20 cellular contexts compared by ENCODE assay signal in the genomic region with DNA sequence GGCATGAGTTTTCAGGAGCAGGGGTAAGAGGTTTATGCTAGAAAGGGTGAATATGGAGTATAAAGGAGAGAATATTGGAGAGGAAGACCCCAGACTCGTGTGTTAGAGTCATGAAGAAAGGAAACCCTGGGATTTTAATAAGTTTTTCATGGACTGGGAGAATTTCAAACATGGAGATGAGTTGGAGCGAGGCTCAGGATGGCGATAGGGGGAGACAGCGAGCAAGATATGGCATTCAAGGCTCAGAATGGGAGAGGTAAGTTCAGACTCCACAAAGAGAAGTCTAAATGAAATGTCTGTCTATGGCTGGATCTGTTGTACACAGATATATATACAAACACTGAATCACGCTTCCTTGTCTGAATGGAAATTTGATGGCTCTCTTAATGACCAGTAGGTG.
A peak's percentile ranks its signal among the peaks of the same experiment; 100 is the strongest.
DNase-seq lines count a peak whose midpoint lies in the region; ATAC-seq and TF ChIP-seq lines count a peak whose summit lies in the region.
"Had no signal": no experiment of that assay in that cellular context is flagged by ENCODE, and none has a peak within 500 bp of the region (broad histone marks: within the 10 kb centered on the region; RNA-seq: fewer than 3 reads in every experiment).

No MANE protein-coding gene starts in this region.

- no peak overlapping the region for H2BK5ac ChIP-seq in H9 (ENCODE audit: insufficient read length, low read length)

- H3K9ac ChIP-seq in H9 (ENCODE audit: extremely low read depth, insufficient read length, low read length): no peak overlapping the region

- no peak overlapping the region for H4K8ac ChIP-seq in H9 (replicated peaks; ENCODE audit: insufficient read length, low read depth, low read length)

- no peaks in the 10 kb centered on the region for H3K23me2 ChIP-seq in H9 (ENCODE audit: insufficient read length, low read depth, low read length, poor library complexity, severe bottlenecking)

- no peak overlapping the region for H2BK15ac ChIP-seq in H9 (ENCODE audit: low read depth, low read length)

- no peaks in the 10 kb centered on the region for H4K20me1 ChIP-seq in H9 (ENCODE audit: control insufficient read depth, insufficient read depth, insufficient read length)

- POLR2A ChIA-PET in GM10248 (lab: Yijun Ruan, JAX): no interaction called here

- TF ChIP-seq CTCF in GM10248 (IDR thresholded peaks at IDR 0.05; ENCODE audit: control extremely low read depth, extremely low read depth, low read depth, missing control alignments): peak; percentile 8
- peak; percentile 62 for TF ChIP-seq CTCF in H9 (conservative IDR thresholded peaks at IDR 0.05)
- TF ChIP-seq CTCF in WERI-Rb-1 (IDR thresholded peaks at IDR 0.05; ENCODE audit: low read depth, low read length): 0 out of 2 replicates have a peak, but pooled peaks have one; percentile 17
- TF ChIP-seq CTCF in body of pancreas (IDR thresholded peaks at IDR 0.05): no peak

- H4K5ac ChIP-seq in H9 (ENCODE audit: insufficient read length, low read depth, low read length): no peak overlapping the region

- no peaks in the 10 kb centered on the region for H3K4me1 Mint-ChIP-seq in H9
- H3K4me1 Mint-ChIP-seq: activated B cell treated with CpG ODN at 0.5 μM for 24 hours; activated T-helper 17 cell treated with anti-CD3 and anti-CD28 coated beads, Interleukin-2, amount 50 U/mL, for 72 hours; B cell; naive B cell had no signal

- no peaks in the 10 kb centered on the region for H3K9me3 ChIP-seq in H9 (ENCODE audit: control insufficient read depth, low read depth, low read length)
- H3K9me3 ChIP-seq in WERI-Rb-1 (ENCODE audit: severe bottlenecking): no peaks in the 10 kb centered on the region
- no peaks in the 10 kb centered on the region for H3K9me3 ChIP-seq in body of pancreas
- H3K9me3 ChIP-seq: adrenal gland, gastroesophageal sphincter, thoracic aorta had no signal

- H3K4ac ChIP-seq in H9 (ENCODE audit: low read depth, low read length): no peak overlapping the region

- no peak for ATAC-seq in HG03108 (IDR thresholded peaks at IDR 0.05; ENCODE audit: unreplicated experiment)
- ATAC-seq in body of pancreas: no peak
- ATAC-seq: activated T-helper 17 cell treated with anti-CD3 and anti-CD28 coated beads, Interleukin-2, amount 50 U/mL, for 72 hours; gastroesophageal sphincter had no signal

- no peaks in the 10 kb centered on the region for H3K36me3 ChIP-seq in WERI-Rb-1
- H3K36me3 ChIP-seq in body of pancreas (replicated peaks in 1 of 2; ENCODE audit: insufficient read depth in 1 of 2, low read depth in 2 of 2): no peaks in the 10 kb centered on the region
- H3K36me3 ChIP-seq: adrenal gland, gastroesophageal sphincter, thoracic aorta had no signal

- H2AK5ac ChIP-seq in H9 (ENCODE audit: insufficient read length, low read length): no peak overlapping the region

- intact Hi-C loops in body of pancreas (cut with DNase I): no loop called here

- H3K79me2 ChIP-seq in H9 (ENCODE audit: insufficient read depth, low read length): no peaks in the 10 kb centered on the region

- H3K4me3 ChIP-seq in WERI-Rb-1 (ENCODE audit: low read depth, low read length): no peak overlapping the region
- H3K4me3 ChIP-seq in body of pancreas: no peak overlapping the region
- H3K4me3 ChIP-seq: adrenal gland, gastroesophageal sphincter, lung, smooth muscle cell, thoracic aorta had no signal

- H3K79me1 ChIP-seq in H9 (ENCODE audit: insufficient read depth, low read depth, low read length, poor library complexity, severe bottlenecking): no peaks in the 10 kb centered on the region

- H3K27me3 ChIP-seq in H9 (ENCODE audit: insufficient read depth, low read length): no peaks in the 10 kb centered on the region
- H3K27me3 ChIP-seq in WERI-Rb-1 (ENCODE audit: insufficient read depth, low read depth, severe bottlenecking): no peaks in the 10 kb centered on the region
- H3K27me3 ChIP-seq in body of pancreas: no peaks in the 10 kb centered on the region
- H3K27me3 ChIP-seq: adrenal gland, gastroesophageal sphincter had no signal

- no peak overlapping the region for H3K27ac Mint-ChIP-seq in H9
- H3K27ac Mint-ChIP-seq: activated B cell treated with CpG ODN at 0.5 μM for 24 hours; activated T-helper 17 cell treated with anti-CD3 and anti-CD28 coated beads, Interleukin-2, amount 50 U/mL, for 72 hours; B cell; naive B cell had no signal

- no peak overlapping the region for H3K18ac ChIP-seq in H9 (ENCODE audit: insufficient read length, low read depth, low read length)

- no peak overlapping the region for H3T11ph ChIP-seq in H9 (ENCODE audit: low read length)

- no peaks in the 10 kb centered on the region for H3K36me3 Mint-ChIP-seq in H9 (ENCODE audit: insufficient read depth in 1 of 3, low read depth in 3 of 3)
- H3K36me3 Mint-ChIP-seq: naive B cell had no signal

- H3K9me3 Mint-ChIP-seq in H9: no peaks in the 10 kb centered on the region
- H3K9me3 Mint-ChIP-seq: activated B cell treated with CpG ODN at 0.5 μM for 24 hours; activated T-helper 17 cell treated with anti-CD3 and anti-CD28 coated beads, Interleukin-2, amount 50 U/mL, for 72 hours; naive B cell had no signal

- H2BK12ac ChIP-seq in H9 (ENCODE audit: insufficient read length, low read depth, low read length): no peak overlapping the region

- H3K4me2 ChIP-seq in H9 (ENCODE audit: insufficient read depth, insufficient read length, low read length): no peak overlapping the region
- H3K4me2 ChIP-seq: smooth muscle cell had no signal

- no peak overlapping the region for H4K91ac ChIP-seq in H9 (ENCODE audit: insufficient read length, low read depth, low read length)

- no peaks in the 10 kb centered on the region for H3K27me3 Mint-ChIP-seq in H9 (ENCODE audit: low read depth)

- no peak overlapping the region for H2BK120ac ChIP-seq in H9 (ENCODE audit: low read depth, low read length, poor library complexity, severe bottlenecking)

- no CpG with 5 or more reads among the region's 5 CpGs for WGBS in H9 (ENCODE audit: extremely low coverage, insufficient read length, low lambda C conversion rate)
- WGBS in body of pancreas, 2 donors: 74 to 77% methylated on average over 5 of the region's 5 CpGs

- no peak overlapping the region for H3K56ac ChIP-seq in H9 (ENCODE audit: insufficient read length, low read depth, low read length)

- CTCF ChIA-PET in GM10248 (lab: Yijun Ruan, JAX): interaction anchor here (1.0 to 1.7 kb wide), 2 partner anchors 8 to 9 kb away, joined by 3 to 4 read pairs; no protein-coding TSS in a partner anchor

- H2BK20ac ChIP-seq in H9 (ENCODE audit: low read depth, low read length, poor library complexity, severe bottlenecking): no peak overlapping the region

- no peak overlapping the region for H3K4me3 Mint-ChIP-seq in H9
- H3K4me3 Mint-ChIP-seq: activated B cell treated with CpG ODN at 0.5 μM for 24 hours; activated T-helper 17 cell treated with anti-CD3 and anti-CD28 coated beads, Interleukin-2, amount 50 U/mL, for 72 hours; B cell; naive B cell had no signal

- H2AFZ ChIP-seq in H9 (ENCODE audit: low read length): no peak overlapping the region

- H3K23ac ChIP-seq in H9 (ENCODE audit: insufficient read length, low read depth, low read length): no peak overlapping the region

- no peak for TF ChIP-seq POLR2A in body of pancreas (IDR thresholded peaks at IDR 0.05)

- H3K4me1 ChIP-seq in H9 (ENCODE audit: insufficient read depth, low read length) (no peaks in the 10 kb centered on the region), body of pancreas (no peaks in the 10 kb centered on the region)
- H3K4me1 ChIP-seq: adrenal gland, gastroesophageal sphincter had no signal

- no peak overlapping the region for H3K14ac ChIP-seq in H9 (ENCODE audit: insufficient read depth, low read length)

- no peak overlapping the region for H3K27ac ChIP-seq in H9 (ENCODE audit: insufficient read length, low read depth, low read length)
- no peak overlapping the region for H3K27ac ChIP-seq in WERI-Rb-1
- H3K27ac ChIP-seq in body of pancreas: no peak overlapping the region
- H3K27ac ChIP-seq: adrenal gland, gastroesophageal sphincter, thoracic aorta had no signal

- DNase-seq in GM10248 (ENCODE audit: extremely low spot score) (no peak), H9 (no peak), WERI-Rb-1 (no peak), iPS-NIHi7 (ENCODE audit: extremely low spot score) (peak; percentile 18), body of pancreas (no peak), NCI-H2029 treated with DMSO at 0.1 percent for 48 hours (lab: John Stamatoyannopoulos, UW) (no peak)
- DNase-seq: activated B cell treated with CpG ODN at 0.5 μM for 24 hours, adrenal gland, HCEC 1CT, MV-4-11, naive B cell, NCI-H2081, NCI-H526 treated with DMSO at 0.1 percent for 48 hours had no signal

Comparison
In these comparisons a context has a peak if more than half of its experiments do, and no peak if none do; other contexts are left out.
1. CTCF ChIP-seq: peak in GM10248 (single experiment), H9 (single experiment) and WERI-Rb-1 (single experiment); none in body of pancreas (0 of 7).